In the genomic region with DNA sequence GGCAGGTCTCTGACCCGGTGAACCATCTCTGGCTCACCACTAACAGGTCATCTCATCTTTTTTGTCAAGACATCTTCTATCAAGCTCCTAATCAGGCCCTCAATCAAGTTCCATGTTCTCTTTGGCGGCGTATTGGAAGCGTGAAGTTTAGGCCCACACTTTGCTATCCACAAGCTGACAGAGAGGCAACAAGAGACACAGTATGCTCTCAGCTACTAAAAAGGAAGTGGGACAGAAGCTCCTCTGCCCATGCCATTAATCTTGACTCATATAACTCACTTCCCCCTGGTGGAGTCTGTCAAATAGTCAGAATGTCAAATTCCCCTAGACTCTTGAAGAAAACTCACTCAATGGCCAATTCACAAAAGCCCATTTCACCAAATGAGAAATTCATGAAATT, we compare ENCODE assay signal across 4 cellular contexts.
A peak's percentile ranks its signal among the peaks of the same experiment; 100 is the strongest.
TF ChIP-seq lines count a peak whose summit lies in the region.

No MANE protein-coding gene starts in this region.

TF ChIP-seq in SK-N-SH, 30 proteins besides CTCF, POLR2A, EP300 and RAD21:
- TF ChIP-seq, protein P1, sequence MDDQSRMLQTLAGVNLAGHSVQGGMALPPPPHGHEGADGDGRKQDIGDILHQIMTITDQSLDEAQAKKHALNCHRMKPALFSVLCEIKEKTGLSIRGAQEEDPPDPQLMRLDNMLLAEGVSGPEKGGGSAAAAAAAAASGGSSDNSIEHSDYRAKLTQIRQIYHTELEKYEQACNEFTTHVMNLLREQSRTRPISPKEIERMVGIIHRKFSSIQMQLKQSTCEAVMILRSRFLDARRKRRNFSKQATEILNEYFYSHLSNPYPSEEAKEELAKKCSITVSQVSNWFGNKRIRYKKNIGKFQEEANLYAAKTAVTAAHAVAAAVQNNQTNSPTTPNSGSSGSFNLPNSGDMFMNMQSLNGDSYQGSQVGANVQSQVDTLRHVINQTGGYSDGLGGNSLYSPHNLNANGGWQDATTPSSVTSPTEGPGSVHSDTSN (IDR thresholded peaks at IDR 0.05): peak; percentile 57
- no peak for TF ChIP-seq NRF1 (IDR thresholded peaks at IDR 0.05; ENCODE audit: low read depth, low read length)

TF ChIP-seq in SK-N-SH treated with all-trans-retinoic acid at 6 μM for 48 hours, 23 proteins besides CTCF, POLR2A, EP300 and RAD21:
- no peak for TF ChIP-seq ZFP30 (CRISPR knock-in tag; IDR thresholded peaks at IDR 0.05)
- no peak for TF ChIP-seq ISL1 (CRISPR knock-in tag; IDR thresholded peaks at IDR 0.05)
- TF ChIP-seq GLIS3 (CRISPR knock-in tag; IDR thresholded peaks at IDR 0.05): no peak
- no peak for TF ChIP-seq TOX (CRISPR knock-in tag; IDR thresholded peaks at IDR 0.05; ENCODE audit: borderline replicate concordance)
- TF ChIP-seq, protein P2, sequence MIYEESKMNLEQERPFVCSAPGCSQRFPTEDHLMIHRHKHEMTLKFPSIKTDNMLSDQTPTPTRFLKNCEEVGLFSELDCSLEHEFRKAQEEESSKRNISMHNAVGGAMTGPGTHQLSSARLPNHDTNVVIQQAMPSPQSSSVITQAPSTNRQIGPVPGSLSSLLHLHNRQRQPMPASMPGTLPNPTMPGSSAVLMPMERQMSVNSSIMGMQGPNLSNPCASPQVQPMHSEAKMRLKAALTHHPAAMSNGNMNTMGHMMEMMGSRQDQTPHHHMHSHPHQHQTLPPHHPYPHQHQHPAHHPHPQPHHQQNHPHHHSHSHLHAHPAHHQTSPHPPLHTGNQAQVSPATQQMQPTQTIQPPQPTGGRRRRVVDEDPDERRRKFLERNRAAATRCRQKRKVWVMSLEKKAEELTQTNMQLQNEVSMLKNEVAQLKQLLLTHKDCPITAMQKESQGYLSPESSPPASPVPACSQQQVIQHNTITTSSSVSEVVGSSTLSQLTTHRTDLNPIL (CRISPR knock-in tag; IDR thresholded peaks at IDR 0.05; ENCODE audit: low read depth): no peak
- TF ChIP-seq SNAI2 (CRISPR knock-in tag; IDR thresholded peaks at IDR 0.05): no peak
- TF ChIP-seq, protein P3, sequence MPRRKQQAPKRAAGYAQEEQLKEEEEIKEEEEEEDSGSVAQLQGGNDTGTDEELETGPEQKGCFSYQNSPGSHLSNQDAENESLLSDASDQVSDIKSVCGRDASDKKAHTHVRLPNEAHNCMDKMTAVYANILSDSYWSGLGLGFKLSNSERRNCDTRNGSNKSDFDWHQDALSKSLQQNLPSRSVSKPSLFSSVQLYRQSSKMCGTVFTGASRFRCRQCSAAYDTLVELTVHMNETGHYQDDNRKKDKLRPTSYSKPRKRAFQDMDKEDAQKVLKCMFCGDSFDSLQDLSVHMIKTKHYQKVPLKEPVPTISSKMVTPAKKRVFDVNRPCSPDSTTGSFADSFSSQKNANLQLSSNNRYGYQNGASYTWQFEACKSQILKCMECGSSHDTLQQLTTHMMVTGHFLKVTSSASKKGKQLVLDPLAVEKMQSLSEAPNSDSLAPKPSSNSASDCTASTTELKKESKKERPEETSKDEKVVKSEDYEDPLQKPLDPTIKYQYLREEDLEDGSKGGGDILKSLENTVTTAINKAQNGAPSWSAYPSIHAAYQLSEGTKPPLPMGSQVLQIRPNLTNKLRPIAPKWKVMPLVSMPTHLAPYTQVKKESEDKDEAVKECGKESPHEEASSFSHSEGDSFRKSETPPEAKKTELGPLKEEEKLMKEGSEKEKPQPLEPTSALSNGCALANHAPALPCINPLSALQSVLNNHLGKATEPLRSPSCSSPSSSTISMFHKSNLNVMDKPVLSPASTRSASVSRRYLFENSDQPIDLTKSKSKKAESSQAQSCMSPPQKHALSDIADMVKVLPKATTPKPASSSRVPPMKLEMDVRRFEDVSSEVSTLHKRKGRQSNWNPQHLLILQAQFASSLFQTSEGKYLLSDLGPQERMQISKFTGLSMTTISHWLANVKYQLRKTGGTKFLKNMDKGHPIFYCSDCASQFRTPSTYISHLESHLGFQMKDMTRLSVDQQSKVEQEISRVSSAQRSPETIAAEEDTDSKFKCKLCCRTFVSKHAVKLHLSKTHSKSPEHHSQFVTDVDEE (CRISPR knock-in tag; IDR thresholded peaks at IDR 0.05): no peak
TF ChIP-seq in SK-N-SH treated with all-trans-retinoic acid at 6 μM for 48 hours: peak in this region for 0.

TF ChIP-seq in IMR-90, 13 proteins besides CTCF, POLR2A, EP300 and RAD21:
- TF ChIP-seq MXI1 (IDR thresholded peaks at IDR 0.05; ENCODE audit: borderline replicate concordance, low read depth, low read length) (no peak), RFX5 (IDR thresholded peaks at IDR 0.05; ENCODE audit: low read depth, low read length) (no peak), NFE2L2 (IDR thresholded peaks at IDR 0.05; ENCODE audit: low read depth, low read length) (no peak), MAZ (IDR thresholded peaks at IDR 0.05; ENCODE audit: borderline replicate concordance, low read depth, low read length) (no peak), FOS (IDR thresholded peaks at IDR 0.05; ENCODE audit: low read depth, low read length) (no peak), CHD1 (IDR thresholded peaks at IDR 0.05; ENCODE audit: low read depth, low read length) (no peak), BHLHE40 (IDR thresholded peaks at IDR 0.05; ENCODE audit: low read depth, low read length) (no peak), MAFK (IDR thresholded peaks at IDR 0.05; ENCODE audit: low read depth, low read length) (no peak), SMC3 (IDR thresholded peaks at IDR 0.05; ENCODE audit: low read depth, low read length) (no peak), CEBPB (IDR thresholded peaks at IDR 0.05; ENCODE audit: low read depth, low read length) (no peak), RCOR1 (IDR thresholded peaks at IDR 0.05; ENCODE audit: insufficient replicate concordance, low read length) (no peak)
- TF ChIP-seq, protein P4, sequence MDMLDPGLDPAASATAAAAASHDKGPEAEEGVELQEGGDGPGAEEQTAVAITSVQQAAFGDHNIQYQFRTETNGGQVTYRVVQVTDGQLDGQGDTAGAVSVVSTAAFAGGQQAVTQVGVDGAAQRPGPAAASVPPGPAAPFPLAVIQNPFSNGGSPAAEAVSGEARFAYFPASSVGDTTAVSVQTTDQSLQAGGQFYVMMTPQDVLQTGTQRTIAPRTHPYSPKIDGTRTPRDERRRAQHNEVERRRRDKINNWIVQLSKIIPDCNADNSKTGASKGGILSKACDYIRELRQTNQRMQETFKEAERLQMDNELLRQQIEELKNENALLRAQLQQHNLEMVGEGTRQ (IDR thresholded peaks at IDR 0.05; ENCODE audit: low read depth, low read length): no peak
- TF ChIP-seq, protein P5, sequence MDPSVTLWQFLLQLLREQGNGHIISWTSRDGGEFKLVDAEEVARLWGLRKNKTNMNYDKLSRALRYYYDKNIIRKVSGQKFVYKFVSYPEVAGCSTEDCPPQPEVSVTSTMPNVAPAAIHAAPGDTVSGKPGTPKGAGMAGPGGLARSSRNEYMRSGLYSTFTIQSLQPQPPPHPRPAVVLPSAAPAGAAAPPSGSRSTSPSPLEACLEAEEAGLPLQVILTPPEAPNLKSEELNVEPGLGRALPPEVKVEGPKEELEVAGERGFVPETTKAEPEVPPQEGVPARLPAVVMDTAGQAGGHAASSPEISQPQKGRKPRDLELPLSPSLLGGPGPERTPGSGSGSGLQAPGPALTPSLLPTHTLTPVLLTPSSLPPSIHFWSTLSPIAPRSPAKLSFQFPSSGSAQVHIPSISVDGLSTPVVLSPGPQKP (IDR thresholded peaks at IDR 0.05; ENCODE audit: borderline replicate concordance, low read depth, low read length): no peak

TF ChIP-seq in HEK293T, 16 proteins besides CTCF, POLR2A, EP300 and RAD21 (continued from another document):
- TF ChIP-seq BHLHE40 (IDR thresholded peaks at IDR 0.05; ENCODE audit: borderline replicate concordance) (no peak), LEF1 (IDR thresholded peaks at IDR 0.05; ENCODE audit: borderline replicate concordance) (no peak), SP1 (IDR thresholded peaks at IDR 0.05) (no peak), ZNF384 (IDR thresholded peaks at IDR 0.05) (no peak), L3MBTL2 (conservative IDR thresholded peaks at IDR 0.05) (no peak)
